9 cellular contexts compared by ENCODE assay signal in the genomic region with DNA sequence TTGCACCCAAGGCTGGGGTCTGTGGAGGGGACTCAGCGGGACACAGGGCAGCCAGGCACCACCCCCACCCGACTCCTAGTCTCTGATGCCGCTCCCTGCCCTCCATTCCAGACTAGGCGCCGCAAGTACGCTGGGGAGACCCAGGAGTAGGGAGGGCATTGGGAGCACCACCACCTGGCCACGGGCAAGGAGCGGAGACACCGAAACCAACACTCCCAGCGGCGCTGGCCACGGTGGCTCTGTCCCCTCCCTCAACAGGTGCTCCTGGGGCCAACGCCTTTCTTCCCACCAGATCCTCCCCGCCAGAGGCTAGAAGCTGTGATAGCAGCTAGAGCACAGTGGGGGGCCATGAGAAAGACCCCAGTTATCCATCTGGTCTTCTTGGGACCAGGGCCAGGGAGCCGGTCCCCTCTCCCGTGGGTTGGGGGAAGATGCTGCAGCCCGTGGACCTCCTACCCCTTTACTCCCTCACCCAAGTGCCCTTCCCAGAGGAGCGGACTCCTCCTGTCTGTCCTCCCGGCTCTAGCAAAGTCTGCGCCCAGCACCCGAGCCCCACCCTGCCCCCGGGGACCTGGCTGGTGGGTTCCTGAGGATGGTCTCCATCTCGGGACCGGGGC. TPM values are rescaled to one million over a fixed set of nuclear protein-coding genes. Genes with fewer than 3 reads are reported as not detected.
DNase-seq lines count a peak whose midpoint lies in the region; ATAC-seq, FAIRE-seq and TF ChIP-seq lines count a peak whose summit lies in the region.
"Had no signal": no experiment of that assay in that cellular context is flagged by ENCODE, and none has a peak within 500 bp of the region (broad histone marks: within the 10 kb centered on the region; RNA-seq: fewer than 3 reads in every experiment).

No MANE protein-coding gene starts in this region.

- H3K27me3 Mint-ChIP-seq in central memory CD8-positive, alpha-beta T cell = peaks cover 14% of the 10 kb centered on the region
- H3K27me3 Mint-ChIP-seq in osteocyte (ENCODE audit: unreplicated experiment) = peaks cover 10% of the 10 kb centered on the region

- H3K36me3 ChIP-seq in HUES64 (ENCODE audit: insufficient read depth, low read length) = peaks cover 13% of the 10 kb centered on the region

- peaks cover 4% of the 10 kb centered on the region; the same call in 1 of the 2 replicates for H3K4me1 ChIP-seq in HUES64 (ENCODE audit: insufficient read depth, low read length)

- H3K36me3 Mint-ChIP-seq in central memory CD8-positive, alpha-beta T cell (ENCODE audit: insufficient read depth) = peaks cover 22% of the 10 kb centered on the region
- peaks cover 9% of the 10 kb centered on the region for H3K36me3 Mint-ChIP-seq in osteocyte (ENCODE audit: unreplicated experiment)

- peaks cover 20% of the 10 kb centered on the region for H3K4me1 Mint-ChIP-seq in central memory CD8-positive, alpha-beta T cell
- peaks cover 15% of the 10 kb centered on the region for H3K4me1 Mint-ChIP-seq in osteocyte (ENCODE audit: unreplicated experiment)

- H3K9ac ChIP-seq in HUES64 (ENCODE audit: low read depth, low read length) = no peak overlapping the region

- H3K4me3 Mint-ChIP-seq in central memory CD8-positive, alpha-beta T cell = peak overlapping the region; percentile 62
- H3K4me3 Mint-ChIP-seq in osteocyte (ENCODE audit: unreplicated experiment) = peak overlapping the region; percentile 7

- no peak for FAIRE-seq in frontal cortex (lab: Jason Lieb, UNC)

- H3K4me3 ChIP-seq in HUES64 (ENCODE audit: low read length) = peak overlapping the region; percentile 73

- peak overlapping the region; percentile 69 for H3K27ac Mint-ChIP-seq in central memory CD8-positive, alpha-beta T cell (ENCODE audit: low read depth)
- H3K27ac Mint-ChIP-seq in osteocyte (ENCODE audit: unreplicated experiment) = no peak overlapping the region

- H3K9me3 Mint-ChIP-seq in central memory CD8-positive, alpha-beta T cell = no peaks in the 10 kb centered on the region
- no peaks in the 10 kb centered on the region for H3K9me3 Mint-ChIP-seq in osteocyte (ENCODE audit: unreplicated experiment)

- no peak for TF ChIP-seq CTCF in osteocyte (IDR thresholded peaks at IDR 0.05)

- DNase-seq in NCI-H82 (lab: John Stamatoyannopoulos, UW) = peak; percentile 48
- no peak for DNase-seq in NCI-H82 treated with DMSO at 0.1 percent for 48 hours (lab: John Stamatoyannopoulos, UW; ENCODE audit: unreplicated experiment)
- DNase-seq in central memory CD8-positive, alpha-beta T cell (ENCODE audit: low spot score in 2 of 2) = no peak
- no peak for DNase-seq in osteocyte (ENCODE audit: extremely low spot score, unreplicated experiment)
- DNase-seq in CD1c-positive myeloid dendritic cell (ENCODE audit: extremely low spot score) = no peak
- no peak for DNase-seq in frontal cortex (ENCODE audit: low spot score in 2 of 2)

- H3K9me3 ChIP-seq in HUES64 (ENCODE audit: insufficient read depth, low read depth, low read length) = no peaks in the 10 kb centered on the region
- H3K9me3 ChIP-seq: vagina had no signal

- no peak overlapping the region for H3K27ac ChIP-seq in HUES64 (ENCODE audit: low read depth, low read length)
- H3K27ac ChIP-seq: vagina had no signal

- 18% methylated on average over 22 of the region's 24 CpGs for WGBS in HUES64

- peaks cover 39% of the 10 kb centered on the region for H3K27me3 ChIP-seq in HUES64 (ENCODE audit: insufficient read depth, low read length)

- no peak for ATAC-seq in central memory CD8-positive, alpha-beta T cell (replicated peaks; ENCODE audit: extremely low read depth, poor library complexity, severe bottlenecking)
- no peak for ATAC-seq in GM18858 (IDR thresholded peaks at IDR 0.05; ENCODE audit: unreplicated experiment)

RNA-seq across cellular contexts. Expression of a gene that starts 0.5 kb away (rescaled TPM):
- 5.5 TPM for polyA plus RNA-seq in HUES64 (2013, experiment 1 of 2)
- polyA plus RNA-seq in HUES64 (2013, experiment 2 of 2) = 8.5 TPM
- total RNA-seq in osteocyte (0.57 and 0.91 TPM in 2 replicates), frontal cortex (71.3 TPM)

RNA-seq across cellular contexts. Expression of a gene that starts 5.3 kb away (rescaled TPM):
- polyA plus RNA-seq in HUES64 (2013, experiment 1 of 2) = 28.7 TPM
- 23.8 TPM for polyA plus RNA-seq in HUES64 (2013, experiment 2 of 2)
- total RNA-seq in osteocyte (21.2 and 24.7 TPM in 2 replicates), frontal cortex (12.6 TPM)

RNA-seq across cellular contexts. Expression of a gene that starts 8.0 kb away (rescaled TPM):
- 0.65 TPM for polyA plus RNA-seq in HUES64 (2013, experiment 1 of 2)
- polyA plus RNA-seq in HUES64 (2013, experiment 2 of 2) = not detected
- total RNA-seq in osteocyte (0.54 and 0.91 TPM in 2 replicates), frontal cortex (1.2 TPM)

RNA-seq across cellular contexts. Expression of a gene that starts 17.5 kb away (rescaled TPM):
- polyA plus RNA-seq in HUES64 (2013, experiment 1 of 2) = 44.1 TPM
- 45.6 TPM for polyA plus RNA-seq in HUES64 (2013, experiment 2 of 2)
- total RNA-seq in osteocyte = 29.9 and 32.0 TPM in 2 replicates
- 11.0 TPM for total RNA-seq in frontal cortex

RNA-seq across cellular contexts. Expression of a gene that starts 20.3 kb away (rescaled TPM):
- 28.1 TPM for polyA plus RNA-seq in HUES64 (2013, experiment 1 of 2)
- 25.1 TPM for polyA plus RNA-seq in HUES64 (2013, experiment 2 of 2)
- 45.4 and 46.9 TPM in 2 replicates for total RNA-seq in osteocyte
- total RNA-seq in frontal cortex = 5.7 TPM

Comparison
In these comparisons a context has a peak if more than half of its experiments do, and no peak if none do; other contexts are left out.
1. RNA of a gene that starts 0.5 kb away (total RNA-seq): 71.3 TPM in frontal cortex (single experiment); 0.57 to 0.91 TPM in osteocyte; every median in the first group is over 10 times any median in the second.